1 cellular context compared by ENCODE assay signal in the genomic region with DNA sequence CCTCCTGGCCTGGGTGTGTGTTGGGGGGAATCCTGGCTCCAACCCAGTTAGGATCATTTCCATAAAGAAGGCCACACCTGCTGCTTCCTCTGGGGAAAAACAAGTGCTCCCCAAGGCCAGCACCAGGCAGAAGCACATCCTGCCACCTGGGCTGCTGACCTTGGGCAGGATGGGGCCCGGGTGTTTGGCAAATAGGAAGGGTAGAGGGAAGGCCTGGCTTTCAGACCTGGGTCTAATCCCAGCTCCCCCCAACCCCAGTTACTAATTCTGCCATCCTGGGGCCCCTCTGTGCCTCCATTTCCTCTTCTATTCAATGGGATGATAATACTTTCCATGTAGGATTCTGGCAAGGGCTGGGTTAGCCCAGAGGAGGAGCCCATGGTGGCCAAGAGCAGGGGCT.
TF ChIP-seq lines count a peak whose summit lies in the region.

No MANE protein-coding gene starts in this region.

TF ChIP-seq in GM12878, 131 proteins besides CTCF, POLR2A, EP300 and RAD21:
- TF ChIP-seq NR2F1 (conservative IDR thresholded peaks at IDR 0.05) (no peak), NR2C1 (IDR thresholded peaks at IDR 0.05) (no peak), ZNF384 (IDR thresholded peaks at IDR 0.05; ENCODE audit: borderline replicate concordance, low read depth, low read length) (no peak), PAX8 (IDR thresholded peaks at IDR 0.05) (no peak), CHD1 (IDR thresholded peaks at IDR 0.05; ENCODE audit: low read depth, low read length) (no peak), STAT1 (conservative IDR thresholded peaks at IDR 0.05) (no peak), ZNF217 (IDR thresholded peaks at IDR 0.05) (no peak), SMAD5 (IDR thresholded peaks at IDR 0.05; ENCODE audit: low read depth) (no peak), CBX5 (IDR thresholded peaks at IDR 0.05; ENCODE audit: low read depth) (no peak), ATF7 (IDR thresholded peaks at IDR 0.05; ENCODE audit: low read depth) (no peak), BACH1 (IDR thresholded peaks at IDR 0.05; ENCODE audit: borderline replicate concordance) (no peak)
- TF ChIP-seq, protein P1, sequence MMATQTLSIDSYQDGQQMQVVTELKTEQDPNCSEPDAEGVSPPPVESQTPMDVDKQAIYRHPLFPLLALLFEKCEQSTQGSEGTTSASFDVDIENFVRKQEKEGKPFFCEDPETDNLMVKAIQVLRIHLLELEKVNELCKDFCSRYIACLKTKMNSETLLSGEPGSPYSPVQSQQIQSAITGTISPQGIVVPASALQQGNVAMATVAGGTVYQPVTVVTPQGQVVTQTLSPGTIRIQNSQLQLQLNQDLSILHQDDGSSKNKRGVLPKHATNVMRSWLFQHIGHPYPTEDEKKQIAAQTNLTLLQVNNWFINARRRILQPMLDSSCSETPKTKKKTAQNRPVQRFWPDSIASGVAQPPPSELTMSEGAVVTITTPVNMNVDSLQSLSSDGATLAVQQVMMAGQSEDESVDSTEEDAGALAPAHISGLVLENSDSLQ (IDR thresholded peaks at IDR 0.05), result no peak
- TF ChIP-seq, protein P2, sequence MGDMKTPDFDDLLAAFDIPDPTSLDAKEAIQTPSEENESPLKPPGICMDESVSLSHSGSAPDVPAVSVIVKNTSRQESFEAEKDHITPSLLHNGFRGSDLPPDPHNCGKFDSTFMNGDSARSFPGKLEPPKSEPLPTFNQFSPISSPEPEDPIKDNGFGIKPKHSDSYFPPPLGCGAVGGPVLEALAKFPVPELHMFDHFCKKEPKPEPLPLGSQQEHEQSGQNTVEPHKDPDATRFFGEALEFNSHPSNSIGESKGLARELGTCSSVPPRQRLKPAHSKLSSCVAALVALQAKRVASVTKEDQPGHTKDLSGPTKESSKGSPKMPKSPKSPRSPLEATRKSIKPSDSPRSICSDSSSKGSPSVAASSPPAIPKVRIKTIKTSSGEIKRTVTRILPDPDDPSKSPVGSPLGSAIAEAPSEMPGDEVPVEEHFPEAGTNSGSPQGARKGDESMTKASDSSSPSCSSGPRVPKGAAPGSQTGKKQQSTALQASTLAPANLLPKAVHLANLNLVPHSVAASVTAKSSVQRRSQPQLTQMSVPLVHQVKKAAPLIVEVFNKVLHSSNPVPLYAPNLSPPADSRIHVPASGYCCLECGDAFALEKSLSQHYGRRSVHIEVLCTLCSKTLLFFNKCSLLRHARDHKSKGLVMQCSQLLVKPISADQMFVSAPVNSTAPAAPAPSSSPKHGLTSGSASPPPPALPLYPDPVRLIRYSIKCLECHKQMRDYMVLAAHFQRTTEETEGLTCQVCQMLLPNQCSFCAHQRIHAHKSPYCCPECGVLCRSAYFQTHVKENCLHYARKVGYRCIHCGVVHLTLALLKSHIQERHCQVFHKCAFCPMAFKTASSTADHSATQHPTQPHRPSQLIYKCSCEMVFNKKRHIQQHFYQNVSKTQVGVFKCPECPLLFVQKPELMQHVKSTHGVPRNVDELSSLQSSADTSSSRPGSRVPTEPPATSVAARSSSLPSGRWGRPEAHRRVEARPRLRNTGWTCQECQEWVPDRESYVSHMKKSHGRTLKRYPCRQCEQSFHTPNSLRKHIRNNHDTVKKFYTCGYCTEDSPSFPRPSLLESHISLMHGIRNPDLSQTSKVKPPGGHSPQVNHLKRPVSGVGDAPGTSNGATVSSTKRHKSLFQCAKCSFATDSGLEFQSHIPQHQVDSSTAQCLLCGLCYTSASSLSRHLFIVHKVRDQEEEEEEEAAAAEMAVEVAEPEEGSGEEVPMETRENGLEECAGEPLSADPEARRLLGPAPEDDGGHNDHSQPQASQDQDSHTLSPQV (IDR thresholded peaks at IDR 0.05), result no peak
- TF ChIP-seq, protein P3, sequence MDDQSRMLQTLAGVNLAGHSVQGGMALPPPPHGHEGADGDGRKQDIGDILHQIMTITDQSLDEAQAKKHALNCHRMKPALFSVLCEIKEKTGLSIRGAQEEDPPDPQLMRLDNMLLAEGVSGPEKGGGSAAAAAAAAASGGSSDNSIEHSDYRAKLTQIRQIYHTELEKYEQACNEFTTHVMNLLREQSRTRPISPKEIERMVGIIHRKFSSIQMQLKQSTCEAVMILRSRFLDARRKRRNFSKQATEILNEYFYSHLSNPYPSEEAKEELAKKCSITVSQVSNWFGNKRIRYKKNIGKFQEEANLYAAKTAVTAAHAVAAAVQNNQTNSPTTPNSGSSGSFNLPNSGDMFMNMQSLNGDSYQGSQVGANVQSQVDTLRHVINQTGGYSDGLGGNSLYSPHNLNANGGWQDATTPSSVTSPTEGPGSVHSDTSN (IDR thresholded peaks at IDR 0.05; ENCODE audit: insufficient replicate concordance, low read depth, low read length), result no peak
